In genomic region chr2:99490088-99491065, GRCh38 we compare ENCODE assay signal across 1 cellular context.
A peak's percentile ranks its signal among the peaks of the same experiment; 100 is the strongest.
TF ChIP-seq lines count a peak whose summit lies in the region.

No MANE protein-coding gene starts in this region.

TF ChIP-seq in GM12878, 131 proteins besides CTCF, POLR2A, EP300 and RAD21 (continued from another document and continues in another):
- TF ChIP-seq BCL3 (IDR thresholded peaks at IDR 0.05; ENCODE audit: borderline replicate concordance, insufficient read depth, low read depth, low read length, poor library complexity, severe bottlenecking) (peak; percentile 63), LARP7 (IDR thresholded peaks at IDR 0.05) (peak; percentile 93), MEF2A (IDR thresholded peaks at IDR 0.05; ENCODE audit: insufficient read depth, low read depth, low read length) (peak; percentile 4; the same call in 1 of the 2 replicates), SPI1 (IDR thresholded peaks at IDR 0.05; ENCODE audit: borderline replicate concordance, insufficient read depth, low read depth, low read length) (no peak), BACH1 (IDR thresholded peaks at IDR 0.05; ENCODE audit: borderline replicate concordance) (peak; percentile 1; the same call in 1 of the 2 replicates), E2F4 (IDR thresholded peaks at IDR 0.05; ENCODE audit: low read depth, low read length) (no peak), RB1 (IDR thresholded peaks at IDR 0.05; ENCODE audit: borderline replicate concordance) (0 out of 2 replicates have a peak, but pooled peaks have one; percentile 14), PML (IDR thresholded peaks at IDR 0.05; ENCODE audit: low read length) (no peak), ELK1 (IDR thresholded peaks at IDR 0.05; ENCODE audit: low read depth, low read length) (no peak), ATF2 (IDR thresholded peaks at IDR 0.05; ENCODE audit: low read length) (no peak), POU2F2 (IDR thresholded peaks at IDR 0.05; ENCODE audit: borderline replicate concordance, low read depth, low read length) (peak; percentile 21; the same call in 1 of the 3 replicates), HDAC6 (IDR thresholded peaks at IDR 0.05; ENCODE audit: unreplicated experiment) (no peak), KAT2A (conservative IDR thresholded peaks at IDR 0.05; ENCODE audit: control insufficient read depth, low read depth, low read length) (no peak), BRCA1 (IDR thresholded peaks at IDR 0.05; ENCODE audit: low read depth, low read length) (no peak), MEF2B (IDR thresholded peaks at IDR 0.05; ENCODE audit: partially characterized antibody, poor library complexity, severe bottlenecking) (peak; percentile 49), SKIL (IDR thresholded peaks at IDR 0.05; ENCODE audit: low read depth, poor library complexity, severe bottlenecking) (no peak), RAD51 (IDR thresholded peaks at IDR 0.05) (peak; percentile 41; the same call in 1 of the 2 replicates), POLR2AphosphoS5 (IDR thresholded peaks at IDR 0.05; ENCODE audit: low read length) (no peak), NRF1 (conservative IDR thresholded peaks at IDR 0.05; ENCODE audit: low read depth, low read length) (peak; percentile 45; the same call in 1 of the 2 replicates), USF1 (IDR thresholded peaks at IDR 0.05; ENCODE audit: borderline replicate concordance, extremely low read length, insufficient read depth, low read depth, low read length) (peak; percentile 98), BCLAF1 (IDR thresholded peaks at IDR 0.05) (no peak), YBX1 (IDR thresholded peaks at IDR 0.05) (no peak), MXI1 (IDR thresholded peaks at IDR 0.05; ENCODE audit: low read depth, low read length) (peak; percentile 20; the same call in 1 of the 2 replicates), CEBPB (IDR thresholded peaks at IDR 0.05; ENCODE audit: borderline replicate concordance in 1 of 2, low read depth in 2 of 2, low read length in 2 of 2) (no peak), EGR1 (IDR thresholded peaks at IDR 0.05; ENCODE audit: borderline replicate concordance in 1 of 2, low read depth in 2 of 2, low read length in 2 of 2) (peak; percentile 91 to 100), ZNF687 (IDR thresholded peaks at IDR 0.05) (peak; percentile 62; the same call in 1 of the 2 replicates), TAF1 (IDR thresholded peaks at IDR 0.05; ENCODE audit: borderline replicate concordance, low read depth, low read length) (0 out of 2 replicates have a peak, but pooled peaks have one; percentile 5), ESRRA (IDR thresholded peaks at IDR 0.05; ENCODE audit: low read length) (0 out of 2 replicates have a peak, but pooled peaks have one; percentile 43), IRF3 (IDR thresholded peaks at IDR 0.05) (no peak), ATF3 (IDR thresholded peaks at IDR 0.05; ENCODE audit: borderline replicate concordance, extremely low read depth, low read depth, low read length) (peak; percentile 94), YY1 (IDR thresholded peaks at IDR 0.05; ENCODE audit: low read depth, low read length) (peak; percentile 67), ATF7 (IDR thresholded peaks at IDR 0.05; ENCODE audit: low read depth) (no peak), GATAD2B (conservative IDR thresholded peaks at IDR 0.05; ENCODE audit: low read depth) (peak; percentile 97), RELA (IDR thresholded peaks at IDR 0.05; ENCODE audit: borderline replicate concordance, partially characterized antibody) (peak; percentile 76), SIX5 (IDR thresholded peaks at IDR 0.05; ENCODE audit: low read depth, low read length, severe bottlenecking) (no peak), CREB1 (IDR thresholded peaks at IDR 0.05; ENCODE audit: low read depth) (0 out of 2 replicates have a peak, but pooled peaks have one; percentile 16), SIN3A (IDR thresholded peaks at IDR 0.05; ENCODE audit: low read depth, low read length) (peak; percentile 40; the same call in 1 of the 2 replicates), EED (IDR thresholded peaks at IDR 0.05; ENCODE audit: low read depth) (0 out of 2 replicates have a peak, but pooled peaks have one; percentile 26), TCF7 (IDR thresholded peaks at IDR 0.05; ENCODE audit: borderline replicate concordance) (no peak), RCOR1 (conservative IDR thresholded peaks at IDR 0.05; ENCODE audit: low read depth, low read length) (no peak), PAX5 (IDR thresholded peaks at IDR 0.05; ENCODE audit: borderline replicate concordance, low read depth, low read length) (peak; percentile 33; the same call in 1 of the 2 replicates), TBL1XR1 (IDR thresholded peaks at IDR 0.05; ENCODE audit: low read depth, low read length) (no peak), ZNF207 (IDR thresholded peaks at IDR 0.05; ENCODE audit: borderline replicate concordance) (peak; percentile 94), NFIC (IDR thresholded peaks at IDR 0.05; ENCODE audit: low read depth, low read length) (no peak), NR2F1 (conservative IDR thresholded peaks at IDR 0.05) (peak; percentile 81), SMAD5 (IDR thresholded peaks at IDR 0.05; ENCODE audit: low read depth) (no peak), ZNF217 (IDR thresholded peaks at IDR 0.05) (peak; percentile 69)
